Comparison of ENCODE assay signal across 29 cellular contexts in the genomic region with DNA sequence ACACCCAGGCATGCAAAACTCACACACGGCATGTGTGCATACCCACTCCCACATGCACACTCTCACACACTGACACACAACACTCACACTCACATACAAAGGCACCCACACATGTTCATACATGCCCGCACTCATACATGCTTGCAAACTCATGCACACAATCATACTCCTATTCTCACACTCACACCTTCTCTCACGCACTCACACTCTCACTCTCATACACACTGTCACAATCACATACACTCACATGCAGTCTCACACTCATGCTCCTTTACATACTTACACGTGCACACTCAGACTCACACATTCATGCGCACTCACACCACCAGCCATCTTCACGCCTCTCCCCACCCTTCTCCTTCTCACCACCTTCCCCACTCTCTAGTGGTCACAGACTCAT. TPM values are rescaled to one million over a fixed set of nuclear protein-coding genes. Genes with fewer than 3 reads are reported as not detected.
"Had no signal": no experiment of that assay in that cellular context is flagged by ENCODE, and none has a peak within 500 bp of the region (broad histone marks: within the 10 kb centered on the region; RNA-seq: fewer than 3 reads in every experiment).

No MANE protein-coding gene starts in this region.

- H3K4me3 ChIP-seq: gastrocnemius medialis, neural progenitor cell, smooth muscle cell, thyroid gland, vagina had no signal

- H3K9me3 Mint-ChIP-seq: effector memory CD8-positive, alpha-beta T cell; neural progenitor cell; stimulated activated naive CD8-positive, alpha-beta T cell treated with anti-CD3 and anti-CD28 coated beads, Interleukin-15, amount 100 ng/mL, for 72 hours had no signal

- H3K27ac ChIP-seq: epithelial cell of prostate, gastrocnemius medialis, neural progenitor cell, parathyroid adenoma, thyroid gland, vagina had no signal

- H3K4me3 Mint-ChIP-seq: effector memory CD8-positive, alpha-beta T cell; naive thymus-derived CD4-positive, alpha-beta T cell; neural progenitor cell; stimulated activated naive CD8-positive, alpha-beta T cell treated with anti-CD3 and anti-CD28 coated beads, Interleukin-15, amount 100 ng/mL, for 72 hours had no signal

- ATAC-seq: effector memory CD8-positive, alpha-beta T cell; esophagus mucosa; gastrocnemius medialis; left lobe of liver; naive thymus-derived CD4-positive, alpha-beta T cell; sciatic nerve had no signal

- H3K4me1 Mint-ChIP-seq: neural progenitor cell; stimulated activated naive CD8-positive, alpha-beta T cell treated with anti-CD3 and anti-CD28 coated beads, Interleukin-15, amount 100 ng/mL, for 72 hours had no signal

- H3K36me3 ChIP-seq: gastrocnemius medialis, neural progenitor cell, thyroid gland, vagina had no signal

- DNase-seq: cortex of kidney; effector memory CD8-positive, alpha-beta T cell; foreskin fibroblast; gastrocnemius medialis; head of caudate nucleus; kidney; mesenchymal stem cell; midbrain; naive thymus-derived CD4-positive, alpha-beta T cell; stimulated activated CD4-positive, alpha-beta T cell treated with anti-CD3 and anti-CD28 coated beads, Interleukin-12 subunit alpha, Interleukin-12 subunit beta, amount 100 ng/mL, for 4 hours; stimulated activated CD4-positive, alpha-beta T cell treated with anti-CD3 and anti-CD28 coated beads, Interleukin-1b, Interleukin-23, amount 100 ng/mL, for 48 hours; stimulated activated CD4-positive, alpha-beta T cell treated with anti-CD3 and anti-CD28 coated beads, Interleukin-4, amount 100 ng/mL, for 1 hour; stimulated activated CD8-positive, alpha-beta memory T cell treated with anti-CD3 and anti-CD28 coated beads, Interleukin-4, amount 100 ng/mL, for 48 hours; stimulated activated naive CD4-positive, alpha-beta T cell; stimulated activated naive CD8-positive, alpha-beta T cell treated with anti-CD3 and anti-CD28 coated beads, Interleukin-15, amount 100 ng/mL, for 72 hours; thyroid gland; trophoblast cell had no signal

- H3K79me2 ChIP-seq: parathyroid adenoma had no signal

- H3K4me2 ChIP-seq: neural progenitor cell, smooth muscle cell had no signal

- H2AFZ ChIP-seq: neural progenitor cell, parathyroid adenoma had no signal

- FAIRE-seq: kidney had no signal

- H3K27ac Mint-ChIP-seq: neural progenitor cell; progenitor cell of endocrine pancreas; stimulated activated naive CD8-positive, alpha-beta T cell treated with anti-CD3 and anti-CD28 coated beads, Interleukin-15, amount 100 ng/mL, for 72 hours had no signal

- H3K9ac ChIP-seq: neural progenitor cell, parathyroid adenoma had no signal

- H3K9me3 ChIP-seq: gastrocnemius medialis, thyroid gland, vagina had no signal

- H3K36me3 Mint-ChIP-seq: naive thymus-derived CD4-positive, alpha-beta T cell; neural progenitor cell had no signal

- H3K4me1 ChIP-seq: gastrocnemius medialis, neural progenitor cell, parathyroid adenoma, thyroid gland, vagina had no signal

- H3K27me3 Mint-ChIP-seq: effector memory CD8-positive, alpha-beta T cell; stimulated activated naive CD8-positive, alpha-beta T cell treated with anti-CD3 and anti-CD28 coated beads, Interleukin-15, amount 100 ng/mL, for 72 hours had no signal

- H3K27me3 ChIP-seq: gastrocnemius medialis, neural progenitor cell, thyroid gland, vagina had no signal

RNA-seq across cellular contexts. Expression of a gene that starts 3.1 kb away (rescaled TPM):
- total RNA-seq: esophagus mucosa; gastrocnemius medialis; glomerular endothelial cell; naive thymus-derived CD4-positive, alpha-beta T cell; osteoblast; temporal lobe; thyroid gland had no signal
- polyA plus RNA-seq: naive thymus-derived CD4-positive, alpha-beta T cell; smooth muscle cell had no signal
